In the genomic region with DNA sequence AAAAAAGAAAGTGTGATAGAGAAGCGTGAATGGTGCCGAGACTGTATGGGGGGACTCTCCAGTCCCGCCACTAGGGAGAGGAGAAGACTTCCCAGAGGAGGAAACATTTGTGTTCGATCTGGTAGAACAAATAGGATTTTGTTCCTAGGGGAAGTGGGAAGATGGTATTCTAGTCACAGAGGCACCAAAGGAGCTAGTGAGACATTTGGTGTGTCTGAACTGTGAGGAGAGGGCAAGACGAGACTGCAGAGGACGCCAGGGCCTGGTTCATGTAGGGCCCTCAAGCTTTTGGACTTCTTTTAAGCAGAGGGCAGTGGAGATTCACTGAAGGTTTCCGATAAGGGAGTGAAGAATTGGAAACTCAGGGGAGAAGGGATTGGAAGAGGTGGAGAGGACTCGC, we compare ENCODE assay signal across 11 cellular contexts. TPM values are rescaled to one million over a fixed set of nuclear protein-coding genes. Genes with fewer than 3 reads are reported as not detected.
A peak's percentile ranks its signal among the peaks of the same experiment; 100 is the strongest.
DNase-seq lines count a peak whose midpoint lies in the region; ATAC-seq, FAIRE-seq and TF ChIP-seq lines count a peak whose summit lies in the region.
"Had no signal": no experiment of that assay in that cellular context is flagged by ENCODE, and none has a peak within 500 bp of the region (broad histone marks: within the 10 kb centered on the region; RNA-seq: fewer than 3 reads in every experiment).

No MANE protein-coding gene starts in this region.

- no peak; the same call in 1 of the 2 replicates for TF ChIP-seq POLR2A in IMR-90 (IDR thresholded peaks at IDR 0.05; ENCODE audit: low read depth, low read length)

- H2AK5ac ChIP-seq in IMR-90 (ENCODE audit: low read depth, low read length), result peak overlapping the region; percentile 86

- peak overlapping the region; percentile 4; the same call in 1 of the 3 replicates for H2BK15ac ChIP-seq in IMR-90 (ENCODE audit: low read depth, low read length)

- dilution Hi-C loops in IMR-90 (cut with HindIII; ENCODE audit: low sequenced_read_pairs, unreplicated experiment), result no loop called here

- peaks cover 19 to 61% of the 10 kb centered on the region in 2 experiments for H3K79me1 ChIP-seq in IMR-90 (ENCODE audit: low read depth in 1 of 2, low read length in 2 of 2)

- peaks cover 34% of the 10 kb centered on the region for H3K9me1 ChIP-seq in IMR-90 (ENCODE audit: insufficient read depth, low read length)

- no peak for TF ChIP-seq RAD21 in IMR-90 (IDR thresholded peaks at IDR 0.05; ENCODE audit: low read length)

- CTCF ChIA-PET in IMR-90 (lab: Yijun Ruan, JAX) (interaction anchor here (0.7 kb wide), 1 partner anchor 8 kb away, joined by 3 read pairs; no protein-coding TSS in a partner anchor), PC-3 (lab: Charles Lee) (no interaction called here)

- peak overlapping the region; percentile 32 for H3K4me2 ChIP-seq in IMR-90 (ENCODE audit: low read depth, low read length)
- no peak overlapping the region for H3K4me2 ChIP-seq in PC-3 (ENCODE audit: low read length)

- H3K14ac ChIP-seq in IMR-90 (replicated peaks; ENCODE audit: low read depth, low read length), result peak overlapping the region; percentile 93

- H2BK120ac ChIP-seq in IMR-90 (ENCODE audit: low read depth, low read length), result peak overlapping the region; percentile 91

- no peak overlapping the region for H3K4me3 ChIP-seq in IMR-90 (ENCODE audit: insufficient read depth, low read depth, low read length)
- no peak overlapping the region for H3K4me3 ChIP-seq in kidney (ENCODE audit: low read length in 2 of 2)
- H3K4me3 ChIP-seq in PC-3 (ENCODE audit: low read length), result no peak overlapping the region

- peak overlapping the region; percentile 69 for H3K27ac ChIP-seq in IMR-90 (ENCODE audit: insufficient read depth, low read length)
- no peak overlapping the region for H3K27ac ChIP-seq in kidney (ENCODE audit: low read depth in 2 of 2, low read length in 2 of 2)
- no peak overlapping the region for H3K27ac ChIP-seq in PC-3 (ENCODE audit: low read length)

- no peaks in the 10 kb centered on the region for H3K27me3 Mint-ChIP-seq in activated T-helper 17 cell treated with anti-CD3 and anti-CD28 coated beads, Interleukin-2, amount 50 U/mL, for 72 hours
- H3K27me3 Mint-ChIP-seq in stimulated activated naive B cell treated with anti-CD40 and anti-IgM and Interleukin-4, amounts not matched to agents 10 μg/mL and 1 μg/mL and 100 μg/mL, for 72 hours, result no peaks in the 10 kb centered on the region

- H4K20me1 ChIP-seq in IMR-90 (ENCODE audit: insufficient read depth, low read length), result peaks cover 9% of the 10 kb centered on the region; the same call in 1 of the 2 replicates
- no peaks in the 10 kb centered on the region for H4K20me1 ChIP-seq in PC-3 (ENCODE audit: low read length)

- TF ChIP-seq CTCF in IMR-90 (conservative IDR thresholded peaks at IDR 0.05; ENCODE audit: low read depth, low read length), result no peak
- TF ChIP-seq CTCF in kidney (IDR thresholded peaks at IDR 0.05; ENCODE audit: borderline replicate concordance, extremely low read depth, insufficient read depth), result no peak
- no peak for TF ChIP-seq CTCF in PC-3 (conservative IDR thresholded peaks at IDR 0.05; ENCODE audit: low read depth, low read length)

- no peaks in the 10 kb centered on the region for H3K9me2 ChIP-seq in PC-3 (replicated peaks; ENCODE audit: low read length)

- H2AFZ ChIP-seq in IMR-90 (replicated peaks; ENCODE audit: low read length, poor library complexity), result no peak overlapping the region
- H2AFZ ChIP-seq in PC-3 (ENCODE audit: low read length), result no peak overlapping the region

- peak overlapping the region; percentile 66; the same call in 1 of the 2 replicates for H3K56ac ChIP-seq in IMR-90 (ENCODE audit: extremely low read depth, insufficient read depth, low read length)

- H2BK5ac ChIP-seq in IMR-90 (ENCODE audit: low read depth, low read length, poor library complexity, severe bottlenecking), result peak overlapping the region; percentile 78

- peak overlapping the region; percentile 76 for H3K23ac ChIP-seq in IMR-90 (ENCODE audit: low read depth, low read length)

- no peaks in the 10 kb centered on the region for H3K27me3 ChIP-seq in IMR-90 (ENCODE audit: control insufficient read depth, insufficient read depth, low read length)
- no peaks in the 10 kb centered on the region for H3K27me3 ChIP-seq in PC-3 (ENCODE audit: low read length)

- H3K36me3 Mint-ChIP-seq in activated T-helper 17 cell treated with anti-CD3 and anti-CD28 coated beads, Interleukin-2, amount 50 U/mL, for 72 hours (ENCODE audit: low read depth), result peaks cover 95% of the 10 kb centered on the region
- H3K36me3 Mint-ChIP-seq in stimulated activated naive B cell treated with anti-CD40 and anti-IgM and Interleukin-4, amounts not matched to agents 10 μg/mL and 1 μg/mL and 100 μg/mL, for 72 hours, result peaks cover 12 to 40% of the 10 kb centered on the region in 2 donors

- BruUV-seq in IMR-90 (replicated peaks; lab: Mats Ljungman, UMichigan) (no TSS peak), PC-3 (replicated peaks; lab: Mats Ljungman, UMichigan) (no TSS peak)

- no peaks in the 10 kb centered on the region for H3K9me3 Mint-ChIP-seq in activated T-helper 17 cell treated with anti-CD3 and anti-CD28 coated beads, Interleukin-2, amount 50 U/mL, for 72 hours
- no peaks in the 10 kb centered on the region for H3K9me3 Mint-ChIP-seq in stimulated activated naive B cell treated with anti-CD40 and anti-IgM and Interleukin-4, amounts not matched to agents 10 μg/mL and 1 μg/mL and 100 μg/mL, for 72 hours

- DNase-seq in IMR-90 (no peak), kidney (peak; percentile 5), PC-3 (no peak), SW480 (ENCODE audit: low spot score) (no peak)
- DNase-seq in stimulated activated naive B cell treated with anti-CD40 and anti-IgM and Interleukin-4, amounts not matched to agents 10 μg/mL and 1 μg/mL and 100 μg/mL, for 72 hours, result no peak
- DNase-seq: activated CD4-positive, alpha-beta T cell treated with anti-CD3 and anti-CD28 coated beads, Interleukin-2, amount 50 U/mL, for 4 hours had no signal

- peak overlapping the region; percentile 16; the same call in 1 of the 2 replicates for H4K5ac ChIP-seq in IMR-90 (ENCODE audit: low read depth, low read length)

- peaks cover 5% of the 10 kb centered on the region for H3F3A ChIP-seq in PC-3 (ENCODE audit: low read length, unreplicated experiment)

- no peaks in the 10 kb centered on the region for H3K9me3 ChIP-seq in IMR-90 (ENCODE audit: control insufficient read depth, insufficient read depth, low read length)
- H3K9me3 ChIP-seq in kidney (ENCODE audit: control insufficient read depth in 1 of 2, low read length in 2 of 2), result no peaks in the 10 kb centered on the region
- no peaks in the 10 kb centered on the region for H3K9me3 ChIP-seq in PC-3 (ENCODE audit: low read length)

- H3K9ac ChIP-seq in IMR-90 (ENCODE audit: low read depth, low read length), result peak overlapping the region; percentile 28; the same call in 1 of the 2 replicates
- H3K9ac ChIP-seq in kidney (ENCODE audit: low read length in 2 of 2), result no peak overlapping the region
- H3K9ac ChIP-seq in PC-3 (ENCODE audit: low read length), result no peak overlapping the region

- in situ Hi-C loops in IMR-90 (cut with MboI; ENCODE audit: low sequenced_read_pairs), result no loop called here

- H3K36me3 ChIP-seq in IMR-90 (ENCODE audit: control insufficient read depth, insufficient read depth, low read length) (peaks cover 6% of the 10 kb centered on the region), kidney (ENCODE audit: control insufficient read depth in 1 of 2, insufficient read depth in 2 of 2, low read length in 2 of 2) (peaks cover 0 to 5% of the 10 kb centered on the region in 2 donors), PC-3 (ENCODE audit: low read depth, low read length) (no peaks in the 10 kb centered on the region)

- H4K8ac ChIP-seq in IMR-90 (ENCODE audit: low read depth in 2 of 2, low read length in 2 of 2), result peak overlapping the region; percentile 71 to 82; a peak in 3 of 4 replicates

- H3K27ac Mint-ChIP-seq in activated T-helper 17 cell treated with anti-CD3 and anti-CD28 coated beads, Interleukin-2, amount 50 U/mL, for 72 hours, result peak overlapping the region; percentile 99
- peak overlapping the region; percentile 99 for H3K27ac Mint-ChIP-seq in stimulated activated naive B cell treated with anti-CD40 and anti-IgM and Interleukin-4, amounts not matched to agents 10 μg/mL and 1 μg/mL and 100 μg/mL, for 72 hours

- FAIRE-seq in kidney (lab: Jason Lieb, UNC), result no peak
- FAIRE-seq: endometrium had no signal

- intact Hi-C loops in IMR-90 (cut with micrococcal nuclease) (no loop called here), kidney (cut with DNase I) (no loop called here), PC-3 (cut with micrococcal nuclease) (no loop called here)

- ATAC-seq in IMR-90 (ENCODE audit: low read depth), result no peak
- no peak for ATAC-seq in activated T-helper 17 cell treated with anti-CD3 and anti-CD28 coated beads, Interleukin-2, amount 50 U/mL, for 72 hours (replicated peaks)
- no peak for ATAC-seq in stimulated activated naive B cell treated with anti-CD40 and anti-IgM and Interleukin-4, amounts not matched to agents 10 μg/mL and 1 μg/mL and 100 μg/mL, for 72 hours (replicated peaks)
- no peak for ATAC-seq in PC-3
- no peak for ATAC-seq in HG02938 (IDR thresholded peaks at IDR 0.05; ENCODE audit: unreplicated experiment)

- peak overlapping the region; percentile 85 for H2BK20ac ChIP-seq in IMR-90 (ENCODE audit: low read depth, low read length)

- H3K18ac ChIP-seq in IMR-90 (ENCODE audit: low read depth, low read length), result peak overlapping the region; percentile 25; the same call in 1 of the 2 replicates

- peak overlapping the region; percentile 72 for H4K91ac ChIP-seq in IMR-90 (ENCODE audit: insufficient read depth, low read depth, low read length)

- H3K4ac ChIP-seq in IMR-90 (ENCODE audit: low read depth, low read length), result peak overlapping the region; percentile 96

- H3K4me1 Mint-ChIP-seq in activated T-helper 17 cell treated with anti-CD3 and anti-CD28 coated beads, Interleukin-2, amount 50 U/mL, for 72 hours, result peaks cover 40% of the 10 kb centered on the region
- peaks cover 62 to 89% of the 10 kb centered on the region in 2 donors for H3K4me1 Mint-ChIP-seq in stimulated activated naive B cell treated with anti-CD40 and anti-IgM and Interleukin-4, amounts not matched to agents 10 μg/mL and 1 μg/mL and 100 μg/mL, for 72 hours

- H3K79me2 ChIP-seq in PC-3 (ENCODE audit: low read length), result no peaks in the 10 kb centered on the region

- WGBS in IMR-90 (ENCODE audit: extremely low coverage in 2 of 2, insufficient read length in 1 of 2), 2 experiments, result 78% methylated on average over 2 of the region's 8 CpGs; no CpG with 5 or more reads in 1 of the 2 experiments

- H2AK9ac ChIP-seq in IMR-90 (replicated peaks; ENCODE audit: low read depth, low read length, poor library complexity), result peak overlapping the region; percentile 70

- peaks cover 60% of the 10 kb centered on the region for H3K4me1 ChIP-seq in IMR-90 (ENCODE audit: control insufficient read depth, insufficient read depth, low read length)
- peaks cover 39 to 48% of the 10 kb centered on the region in 2 donors for H3K4me1 ChIP-seq in kidney (ENCODE audit: control insufficient read depth in 1 of 2, insufficient read depth in 1 of 2, low read depth in 1 of 2, low read length in 2 of 2)
- peaks cover 51% of the 10 kb centered on the region for H3K4me1 ChIP-seq in PC-3 (ENCODE audit: insufficient read depth, low read length)

- peak overlapping the region; percentile 91 for H3K4me3 Mint-ChIP-seq in activated T-helper 17 cell treated with anti-CD3 and anti-CD28 coated beads, Interleukin-2, amount 50 U/mL, for 72 hours
- H3K4me3 Mint-ChIP-seq in stimulated activated naive B cell treated with anti-CD40 and anti-IgM and Interleukin-4, amounts not matched to agents 10 μg/mL and 1 μg/mL and 100 μg/mL, for 72 hours, result peak overlapping the region; percentile 2 to 36

- POLR2A ChIA-PET in IMR-90 (lab: Charles Lee; ENCODE audit: unreplicated experiment), result no interaction called here
- POLR2A ChIA-PET in PC-3 (lab: Charles Lee; ENCODE audit: unreplicated experiment), result no interaction called here

RNA-seq across cellular contexts. Expression of gene BTBD19, which starts 2.9 kb away (rescaled TPM):
- total RNA-seq in IMR-90 (2012; rRNA removed) (0.56 and 0.90 TPM in 2 replicates), kidney (16.5 TPM), PC-3 (2014; rRNA removed) (0.58 and 4.3 TPM in 2 replicates)
- polyA plus RNA-seq in IMR-90 (2012; rRNA removed) (16.0 and 17.2 TPM in 2 replicates), kidney (ENCODE audit: insufficient read depth, low read depth, low replicate concordance) (3.2 TPM)
- polyA plus RNA-seq in IMR-90 (2012; cell fraction: cytosol; rRNA removed), result 10.6 and 11.1 TPM in 2 replicates
- 141 and 200 TPM in 2 replicates for polyA plus RNA-seq in IMR-90 (2012; cell fraction: nucleus; rRNA removed; ENCODE audit: low replicate concordance)
- total RNA-seq in activated T-helper 17 cell treated with anti-CD3 and anti-CD28 coated beads, Interleukin-2, amount 50 U/mL, for 72 hours, result 10 to 100 TPM; 15.9 to 62.7 TPM

RNA-seq across cellular contexts. Expression of gene DYNLT4, which starts 4.1 kb away (rescaled TPM):
- total RNA-seq in IMR-90 (2012; rRNA removed), result 0.56 TPM in 1 of 2 replicates, not detected in the other
- polyA plus RNA-seq in IMR-90 (2012; rRNA removed), result not detected in 2 replicates
- polyA plus RNA-seq in IMR-90 (2012; cell fraction: cytosol; rRNA removed), result 0.08 and 0.25 TPM in 2 replicates
- 0.34 TPM in 1 of 2 replicates, not detected in the other for polyA plus RNA-seq in IMR-90 (2012; cell fraction: nucleus; rRNA removed; ENCODE audit: low replicate concordance)
- 1 to 10 TPM in 1 of 2 donors, under 1 TPM in 1; 0.56 to 1.2 TPM for total RNA-seq in activated T-helper 17 cell treated with anti-CD3 and anti-CD28 coated beads, Interleukin-2, amount 50 U/mL, for 72 hours
- total RNA-seq in kidney, result 1.2 TPM
- polyA plus RNA-seq in kidney (ENCODE audit: insufficient read depth, low read depth, low replicate concordance), result not detected
- total RNA-seq in PC-3 (2014; rRNA removed), result 2.0 and 3.4 TPM in 2 replicates

RNA-seq across cellular contexts. Expression of gene PLK3, which starts 11.1 kb away (rescaled TPM):
- total RNA-seq in IMR-90 (2012; rRNA removed) (15.3 and 15.8 TPM in 2 replicates), kidney (24.3 TPM), PC-3 (2014; rRNA removed) (38.9 and 44.0 TPM in 2 replicates)
- polyA plus RNA-seq in IMR-90 (2012; rRNA removed) (51.6 and 52.5 TPM in 2 replicates), kidney (ENCODE audit: insufficient read depth, low read depth, low replicate concordance) (4.4 TPM)
- polyA plus RNA-seq in IMR-90 (2012; cell fraction: cytosol; rRNA removed), result 45.2 and 47.2 TPM in 2 replicates
- polyA plus RNA-seq in IMR-90 (2012; cell fraction: nucleus; rRNA removed; ENCODE audit: low replicate concordance), result 238 and 324 TPM in 2 replicates
- total RNA-seq in activated T-helper 17 cell treated with anti-CD3 and anti-CD28 coated beads, Interleukin-2, amount 50 U/mL, for 72 hours, result 10 to 100 TPM; 58.7 to 92.0 TPM

RNA-seq across cellular contexts. Expression of gene BEST4, which starts 23.3 kb away (rescaled TPM):
- total RNA-seq in IMR-90 (2012; rRNA removed) (not detected in 2 replicates), kidney (0.50 TPM), PC-3 (2014; rRNA removed) (not detected in 2 replicates)
- polyA plus RNA-seq in IMR-90 (2012; rRNA removed) (0.07 and 0.16 TPM in 2 replicates), kidney (ENCODE audit: insufficient read depth, low read depth, low replicate concordance) (0.37 TPM)
- 0.06 and 0.12 TPM in 2 replicates for polyA plus RNA-seq in IMR-90 (2012; cell fraction: cytosol; rRNA removed)
- polyA plus RNA-seq in IMR-90 (2012; cell fraction: nucleus; rRNA removed; ENCODE audit: low replicate concordance), result 1.0 and 1.8 TPM in 2 replicates
- 1 to 10 TPM in 1 of 2 donors, under 1 TPM in 1; 0.97 to 2.0 TPM for total RNA-seq in activated T-helper 17 cell treated with anti-CD3 and anti-CD28 coated beads, Interleukin-2, amount 50 U/mL, for 72 hours
- total RNA-seq: NCI-H460 had no signal
- polyA plus RNA-seq: liver had no signal

RNA-seq across cellular contexts. Expression of gene PTCH2, which starts 31.8 kb away (rescaled TPM):
- total RNA-seq in IMR-90 (2012; rRNA removed) (under 0.01 TPM in 2 replicates), kidney (1.2 TPM), PC-3 (2014; rRNA removed) (0.12 TPM in 1 of 2 replicates, not detected in the other)
- polyA plus RNA-seq in IMR-90 (2012; rRNA removed) (0.56 and 0.66 TPM in 2 replicates), kidney (ENCODE audit: insufficient read depth, low read depth, low replicate concordance) (0.24 TPM)
- polyA plus RNA-seq in IMR-90 (2012; cell fraction: cytosol; rRNA removed), result 0.36 and 0.60 TPM in 2 replicates
- polyA plus RNA-seq in IMR-90 (2012; cell fraction: nucleus; rRNA removed; ENCODE audit: low replicate concordance), result 4.1 and 8.2 TPM in 2 replicates
- 1 to 10 TPM in 1 of 2 donors, under 1 TPM in 1; 0.64 to 1.1 TPM for total RNA-seq in activated T-helper 17 cell treated with anti-CD3 and anti-CD28 coated beads, Interleukin-2, amount 50 U/mL, for 72 hours
